ENCODE assay signal across 19 cellular contexts in genomic region chr15:79451361-79451999, GRCh38. TPM values are rescaled to one million over a fixed set of nuclear protein-coding genes. Genes with fewer than 3 reads are reported as not detected.
DNase-seq lines count a peak whose midpoint lies in the region; ATAC-seq, FAIRE-seq and TF ChIP-seq lines count a peak whose summit lies in the region.
"Had no signal": no experiment of that assay in that cellular context is flagged by ENCODE, and none has a peak within 500 bp of the region (broad histone marks: within the 10 kb centered on the region; RNA-seq: fewer than 3 reads in every experiment).

No MANE protein-coding gene starts in this region.

- WGBS in A549 (ENCODE audit: missing lambda C conversion rate), result 62% methylated on average over 13 of the region's 17 CpGs
- WGBS in H9 (ENCODE audit: extremely low coverage, insufficient read length, low lambda C conversion rate), result no CpG with 5 or more reads among the region's 17 CpGs
- WGBS in H1 (ENCODE audit: extremely low coverage in 1 of 2, insufficient coverage in 1 of 2, insufficient read length in 1 of 2, insufficient replicate concordance in 2 of 2, low coverage in 1 of 2, low lambda C conversion rate in 2 of 2, missing lambda C conversion rate in 1 of 2), 2 experiments, result 57% methylated on average over 15 of the region's 17 CpGs; no CpG with 5 or more reads in 1 of the 2 experiments
- WGBS in mesendoderm (ENCODE audit: extremely low coverage, insufficient coverage, low lambda C conversion rate), result no CpG with 5 or more reads among the region's 17 CpGs
- 36 to 50% (median 42%) methylated on average over 16 to 17 of the region's 17 CpGs for WGBS in ovary, 3 donors

- H2AFZ ChIP-seq in H9 (ENCODE audit: low read length) (no peak overlapping the region), H1 (ENCODE audit: low read length) (peak overlapping the region; percentile 37; the same call in 1 of the 2 replicates)

- H2BK15ac ChIP-seq in H9 (ENCODE audit: low read depth, low read length) (no peak overlapping the region), H1 (ENCODE audit: low read length) (peak overlapping the region; percentile 50), mesendoderm (replicated peaks; ENCODE audit: low read depth) (no peak overlapping the region)

- H3K4me3 ChIP-seq in A549, result no peak overlapping the region
- no peak overlapping the region for H3K4me3 ChIP-seq in H1 (ENCODE audit: extremely low read depth in 1 of 4, insufficient read depth in 2 of 4, low read depth in 3 of 4, low read length in 4 of 4)
- no peak overlapping the region for H3K4me3 ChIP-seq in mesendoderm (ENCODE audit: low read length)
- no peak overlapping the region for H3K4me3 ChIP-seq in ovary
- H3K4me3 ChIP-seq: GM12878 had no signal

- TF ChIP-seq POLR2A in A549 (IDR thresholded peaks at IDR 0.05; ENCODE audit: low read length) (no peak), H1 (IDR thresholded peaks at IDR 0.05; ENCODE audit: control extremely low read depth in 1 of 2, low read depth in 2 of 2, low read length in 2 of 2) (no peak), ovary (IDR thresholded peaks at IDR 0.05) (no peak)

- CTCF ChIA-PET in A549 (lab: Yijun Ruan, JAX), result interaction anchor here (0.6 to 4.4 kb wide), 8 partner anchors 19 to 405 kb away, joined by 3 to 23 read pairs (median 3); partner anchors contain the start of gene MINAR1
- CTCF ChIA-PET in H1 (lab: Charles Lee; ENCODE audit: partially characterized antibody), result interaction anchor here (0.6 to 9.4 kb wide), 26 partner anchors 9 to 316 kb away, joined by 3 to 129 read pairs (median 6); partner anchors contain the start of gene MINAR1

- POLR2A ChIA-PET in A549 (lab: Yijun Ruan, JAX), result no interaction called here
- POLR2A ChIA-PET in H1 (lab: Charles Lee; ENCODE audit: partially characterized antibody), result interaction anchor here (0.6 kb wide), 1 partner anchor 40 kb away, joined by 4 read pairs; no protein-coding TSS in a partner anchor

- H3K14ac ChIP-seq in H9 (ENCODE audit: insufficient read depth, low read length) (no peak overlapping the region), H1 (ENCODE audit: insufficient read length) (peak overlapping the region; percentile 90)

- H3K4me3 Mint-ChIP-seq in H9, result no peak overlapping the region
- H3K4me3 Mint-ChIP-seq: IgD-negative memory B cell had no signal

- no peak overlapping the region for H3K9ac ChIP-seq in H9 (ENCODE audit: extremely low read depth, insufficient read length, low read length)
- no peak overlapping the region; a peak in 1 of 7 replicates for H3K9ac ChIP-seq in H1 (replicated peaks in 1 of 4; ENCODE audit: extremely low read depth in 1 of 4, low read depth in 3 of 4, low read length in 3 of 4)
- no peak overlapping the region for H3K9ac ChIP-seq in mesendoderm (ENCODE audit: low read length)

- DNase-seq in A549 (ENCODE audit: low read depth in 1 of 2, low spot score in 1 of 2) (no peak), H9 (peak; percentile 79), H1 (ENCODE audit: low read depth in 1 of 2, low spot score in 2 of 2) (peak in 1 of 2 experiments; percentile 70), mesendoderm (peak; percentile 68), NCI-H524 (lab: John Stamatoyannopoulos, UW) (no peak), SW480 (ENCODE audit: low spot score) (no peak), ovary (no peak)
- DNase-seq: DMS79 treated with DMSO at 0.1 percent for 48 hours, GDM1, Kasumi-1, MM.1S, NCI-H1092 treated with DMSO at 0.1 percent for 48 hours, NCI-H2107, NCI-H345, NCI-H526 treated with DMSO at 0.1 percent for 48 hours had no signal

- H3K4me2 ChIP-seq in A549, result no peak overlapping the region
- H3K4me2 ChIP-seq in H9 (ENCODE audit: insufficient read depth, insufficient read length, low read length), result no peak overlapping the region
- H3K4me2 ChIP-seq in H1 (ENCODE audit: insufficient read depth in 1 of 2, low read depth in 2 of 2, low read length in 2 of 2), result peak overlapping the region in 1 of 2 experiments; percentile 37; a peak in 2 of 4 replicates
- H3K4me2 ChIP-seq in mesendoderm (ENCODE audit: low read length), result no peak overlapping the region

- H3K36me3 ChIP-seq in H1 (ENCODE audit: control insufficient read depth in 2 of 4, insufficient read depth in 4 of 4, low read length in 3 of 4) (no peaks in the 10 kb centered on the region; a peak in 1 of 8 replicates), mesendoderm (ENCODE audit: control insufficient read depth, insufficient read depth, low read length) (no peaks in the 10 kb centered on the region), ovary (no peaks in the 10 kb centered on the region)

- ATAC-seq in A549, result peak; percentile 30 to 44; a peak in 3 of 6 replicates
- ATAC-seq in HG02852 (IDR thresholded peaks at IDR 0.05; ENCODE audit: unreplicated experiment), result no peak
- ATAC-seq: GM12878, PC-3 had no signal

- H3K4me1 Mint-ChIP-seq in H9, result peaks cover 2 to 3% of the 10 kb centered on the region in 2 experiments; a peak in 2 of 4 replicates
- H3K4me1 Mint-ChIP-seq: IgD-negative memory B cell had no signal

- H2AK5ac ChIP-seq in H9 (ENCODE audit: insufficient read length, low read length) (no peak overlapping the region), H1 (ENCODE audit: low read depth, low read length) (no peak overlapping the region), mesendoderm (ENCODE audit: low read length) (no peak overlapping the region)

- no peak overlapping the region for H3T11ph ChIP-seq in H9 (ENCODE audit: low read length)

- no peak overlapping the region for H4K8ac ChIP-seq in H9 (replicated peaks; ENCODE audit: insufficient read length, low read depth, low read length)
- H4K8ac ChIP-seq in H1 (ENCODE audit: extremely low read depth, insufficient read depth, low read length), result peak overlapping the region; percentile 80; the same call in 1 of the 2 replicates
- no peak overlapping the region for H4K8ac ChIP-seq in mesendoderm (ENCODE audit: low read depth, low read length)

- H3K27ac ChIP-seq in A549 (no peak overlapping the region), H9 (ENCODE audit: insufficient read length, low read depth, low read length) (no peak overlapping the region), H1 (ENCODE audit: low read depth, low read length) (no peak overlapping the region), mesendoderm (ENCODE audit: low read depth, low read length) (no peak overlapping the region), ovary (no peak overlapping the region)

- H3K4me1 ChIP-seq in A549 (no peaks in the 10 kb centered on the region), H9 (ENCODE audit: insufficient read depth, low read length) (no peaks in the 10 kb centered on the region), H1 (replicated peaks in 1 of 4; ENCODE audit: control insufficient read depth in 3 of 4, insufficient read depth in 4 of 4, low read length in 3 of 4) (peaks cover 0 to 10% (median 6%) of the 10 kb centered on the region in 4 experiments; a peak in 5 of 7 replicates), mesendoderm (ENCODE audit: control insufficient read depth, low read depth, low read length) (no peaks in the 10 kb centered on the region), ovary (ENCODE audit: insufficient read depth) (no peaks in the 10 kb centered on the region)

- H3K18ac ChIP-seq in H9 (ENCODE audit: insufficient read length, low read depth, low read length), result no peak overlapping the region
- H3K18ac ChIP-seq in H1 (ENCODE audit: extremely low read depth, low read length), result no peak overlapping the region
- no peak overlapping the region for H3K18ac ChIP-seq in mesendoderm (ENCODE audit: low read length)

- intact Hi-C loops in ovary (cut with DNase I), result no loop called here

- H2BK12ac ChIP-seq in H9 (ENCODE audit: insufficient read length, low read depth, low read length), result no peak overlapping the region
- peak overlapping the region; percentile 95; the same call in 1 of the 2 replicates for H2BK12ac ChIP-seq in H1 (ENCODE audit: low read depth, low read length)

- TF ChIP-seq CTCF in A549 (IDR thresholded peaks at IDR 0.05) (no peak), H9 (conservative IDR thresholded peaks at IDR 0.05) (no peak), H1 (IDR thresholded peaks at IDR 0.05; ENCODE audit: control extremely low read depth in 1 of 3, insufficient read depth in 1 of 3, low read depth in 1 of 3, low read length in 3 of 3) (peak in 1 of 3 experiments; percentile 0; a peak in 3 of 4 replicates), ovary (IDR thresholded peaks at IDR 0.05) (no peak)

- H3K27ac Mint-ChIP-seq in H9, result no peak overlapping the region
- H3K27ac Mint-ChIP-seq: IgD-negative memory B cell had no signal

- H3K23ac ChIP-seq in H9 (ENCODE audit: insufficient read length, low read depth, low read length), result no peak overlapping the region
- no peak overlapping the region for H3K23ac ChIP-seq in H1 (ENCODE audit: insufficient read length)
- no peak overlapping the region for H3K23ac ChIP-seq in mesendoderm (ENCODE audit: low read length)

- TF ChIP-seq RAD21 in A549 (conservative IDR thresholded peaks at IDR 0.05 in 1 of 2, IDR thresholded peaks at IDR 0.05 in 1 of 2), result no peak
- TF ChIP-seq RAD21 in H1 (IDR thresholded peaks at IDR 0.05 in 1 of 2, conservative IDR thresholded peaks at IDR 0.05 in 1 of 2; ENCODE audit: low read depth in 2 of 2, low read length in 2 of 2), result 0 out of 4 replicates have a peak, but pooled peaks have one; percentile 4 to 7

- H2BK5ac ChIP-seq in H9 (ENCODE audit: insufficient read length, low read length) (no peak overlapping the region), H1 (ENCODE audit: low read depth, low read length) (0 out of 2 replicates have a peak overlapping the region, but pooled peaks have one; percentile 73), mesendoderm (ENCODE audit: low read length) (no peak overlapping the region)

- H2BK20ac ChIP-seq in H9 (ENCODE audit: low read depth, low read length, poor library complexity, severe bottlenecking) (no peak overlapping the region), H1 (ENCODE audit: low read length) (no peak overlapping the region)

- H4K91ac ChIP-seq in H9 (ENCODE audit: insufficient read length, low read depth, low read length), result no peak overlapping the region
- peak overlapping the region; percentile 86 for H4K91ac ChIP-seq in H1 (replicated peaks; ENCODE audit: insufficient read length, low read length)

- H2BK120ac ChIP-seq in H9 (ENCODE audit: low read depth, low read length, poor library complexity, severe bottlenecking) (no peak overlapping the region), H1 (replicated peaks; ENCODE audit: low read depth, low read length) (no peak overlapping the region), mesendoderm (ENCODE audit: low read depth, low read length) (no peak overlapping the region)

- H3K56ac ChIP-seq in H9 (ENCODE audit: insufficient read length, low read depth, low read length) (no peak overlapping the region), H1 (replicated peaks; ENCODE audit: insufficient read length, low read depth, low read length) (no peak overlapping the region), mesendoderm (ENCODE audit: low read length) (peak overlapping the region; percentile 50)

- H4K20me1 ChIP-seq in H9 (ENCODE audit: control insufficient read depth, insufficient read depth, insufficient read length) (no peaks in the 10 kb centered on the region), H1 (replicated peaks in 1 of 2; ENCODE audit: control insufficient read depth in 1 of 2, insufficient read depth in 2 of 2, low read length in 2 of 2) (peaks cover 0 to 7% of the 10 kb centered on the region in 2 experiments)

- H3K23me2 ChIP-seq in H9 (ENCODE audit: insufficient read length, low read depth, low read length, poor library complexity, severe bottlenecking) (no peaks in the 10 kb centered on the region), H1 (ENCODE audit: low read depth, low read length) (peaks cover 9% of the 10 kb centered on the region; the same call in 1 of the 2 replicates)

- H3K9me3 ChIP-seq in A549 (peaks cover 6% of the 10 kb centered on the region), H9 (ENCODE audit: control insufficient read depth, low read depth, low read length) (no peaks in the 10 kb centered on the region), H1 (ENCODE audit: insufficient read depth in 2 of 2, low read depth in 1 of 2, low read length in 1 of 2) (no peaks in the 10 kb centered on the region), ovary (no peaks in the 10 kb centered on the region)

- H3K27me3 Mint-ChIP-seq in H9 (ENCODE audit: low read depth), result peaks cover 2% of the 10 kb centered on the region; the same call in 1 of the 2 replicates

- no peaks in the 10 kb centered on the region for H3K79me2 ChIP-seq in H9 (ENCODE audit: insufficient read depth, low read length)
- H3K79me2 ChIP-seq in H1 (ENCODE audit: control insufficient read depth in 1 of 2, insufficient read depth in 2 of 2, low read length in 2 of 2), result no peaks in the 10 kb centered on the region
- H3K79me2 ChIP-seq in mesendoderm (ENCODE audit: control insufficient read depth, insufficient read depth, low read length), result no peaks in the 10 kb centered on the region

- H3K27me3 ChIP-seq in H9 (ENCODE audit: insufficient read depth, low read length) (no peaks in the 10 kb centered on the region), H1 (replicated peaks in 1 of 4; ENCODE audit: control insufficient read depth in 3 of 4, extremely low read depth in 1 of 4, insufficient read depth in 3 of 4, low read length in 3 of 4) (no peaks in the 10 kb centered on the region; a peak in 1 of 7 replicates), mesendoderm (ENCODE audit: insufficient read depth, low read length, poor library complexity) (no peaks in the 10 kb centered on the region), ovary (no peaks in the 10 kb centered on the region)

- H3K4ac ChIP-seq in H9 (ENCODE audit: low read depth, low read length) (no peak overlapping the region), H1 (replicated peaks; ENCODE audit: insufficient read length, low read depth, low read length) (peak overlapping the region; percentile 44), mesendoderm (ENCODE audit: low read depth, low read length) (no peak overlapping the region)

- TF ChIP-seq EP300 in A549 (IDR thresholded peaks at IDR 0.05), result no peak
- TF ChIP-seq EP300 in H1 (IDR thresholded peaks at IDR 0.05; ENCODE audit: borderline replicate concordance in 1 of 2, low read depth in 2 of 2, low read length in 2 of 2), result no peak
- no peak for TF ChIP-seq EP300 in ovary (IDR thresholded peaks at IDR 0.05)

- H3K36me3 Mint-ChIP-seq in H9 (ENCODE audit: insufficient read depth in 1 of 3, low read depth in 3 of 3), result no peaks in the 10 kb centered on the region
- H3K36me3 Mint-ChIP-seq: IgD-negative memory B cell had no signal

- H3K9me3 Mint-ChIP-seq in H9, result peaks cover 3 to 6% of the 10 kb centered on the region in 2 experiments; a peak in 3 of 5 replicates

- no peak for FAIRE-seq in A549 (lab: Jason Lieb, UNC)
- no peak for FAIRE-seq in H1 (lab: Jason Lieb, UNC)
- FAIRE-seq: GM12878 had no signal

- H3K79me1 ChIP-seq in H9 (ENCODE audit: insufficient read depth, low read depth, low read length, poor library complexity, severe bottlenecking) (no peaks in the 10 kb centered on the region), H1 (ENCODE audit: low read depth, low read length) (no peaks in the 10 kb centered on the region), mesendoderm (ENCODE audit: low read length) (no peaks in the 10 kb centered on the region)

- H4K5ac ChIP-seq in H9 (ENCODE audit: insufficient read length, low read depth, low read length) (no peak overlapping the region), H1 (ENCODE audit: insufficient read length, low read depth, low read length) (no peak overlapping the region), mesendoderm (ENCODE audit: low read length) (no peak overlapping the region)

RNA-seq across cellular contexts. Expression of gene MINAR1, which starts 19.3 kb away (rescaled TPM):
- polyA plus RNA-seq in A549 (2011; rRNA removed) (0.88 and 1.5 TPM in 2 replicates), A549 (2017; fragmentation: RNase III; extraction: RNeasy Plus Mini Kit Qiagen cat#74134 plus additional on column Dnase treatment) (0.71 to 0.87 TPM (median 0.71 TPM) in 3 replicates), H1 (2011; rRNA removed) (0.17 and 0.19 TPM in 2 replicates), ovary (under 1 TPM; 0.19 to 0.38 TPM)
- polyA plus RNA-seq in A549 (2012; cell fraction: cytosol; rRNA removed), result 0.13 and 0.16 TPM in 2 replicates
- polyA plus RNA-seq in A549 (2012; cell fraction: nucleus; rRNA removed), result 0.34 and 0.53 TPM in 2 replicates
- polyA minus RNA-seq in A549 (2011; rRNA and poly(A)+ RNA removed), result 1.7 and 2.3 TPM in 2 replicates
- total RNA-seq in H9 (2021) (0.74 and 0.77 TPM in 2 replicates), ovary (under 1 TPM; 0.12 to 0.62 (median 0.23) TPM)
- total RNA-seq in H1 (2021; fragmentation: NEBNext Ultra II Directional; extraction: Animal tissue kit (Norgen Biotek cat#: 25700)), result 0.59 and 0.67 TPM in 2 replicates
- 0.25 TPM for polyA plus RNA-seq in H1 (2011; cell fraction: cytosol; rRNA removed)
- polyA plus RNA-seq in H1 (2011; cell fraction: nucleus; rRNA removed), result 0.50 TPM
- polyA plus RNA-seq in H1 (2012, experiment 1 of 2), result 0.25 to 0.47 TPM (median 0.33 TPM) in 4 replicates
- polyA plus RNA-seq in H1 (2012, experiment 2 of 2), result 0.03 TPM
- polyA plus RNA-seq in H1 (2013, experiment 1 of 2), result 0.34 TPM
- 0.42 TPM for polyA plus RNA-seq in H1 (2013, experiment 2 of 2)
- polyA minus RNA-seq in H1 (2011; rRNA and poly(A)+ RNA removed), result 0.63 and 0.88 TPM in 2 replicates
- 0.44 TPM for polyA minus RNA-seq in H1 (2011; cell fraction: cytosol; rRNA and poly(A)+ RNA removed)
- polyA minus RNA-seq in H1 (2011; cell fraction: nucleus; rRNA and poly(A)+ RNA removed), result 1.2 TPM
- 0.28 TPM for polyA plus RNA-seq in mesendoderm (2013, experiment 1 of 2)
- 0.25 TPM for polyA plus RNA-seq in mesendoderm (2013, experiment 2 of 2)

Comparison
In these comparisons a context has a peak if more than half of its experiments do, and no peak if none do; other contexts are left out.
1. DNase-seq: peak in H9 (single experiment) and mesendoderm (single experiment); none in A549 (0 of 2), NCI-H524 (0 of 2), SW480 (single experiment) and ovary (0 of 5).
2. Of the 18 proteins assayed by ChIP-seq in both H1 and A549: peak only in H1: MAX and RAD21; only in A549: none; in both: none; in neither: 15; mixed calls (peak in some experiments, not most) for 1.